1 cellular context compared by ENCODE assay signal in the genomic region with DNA sequence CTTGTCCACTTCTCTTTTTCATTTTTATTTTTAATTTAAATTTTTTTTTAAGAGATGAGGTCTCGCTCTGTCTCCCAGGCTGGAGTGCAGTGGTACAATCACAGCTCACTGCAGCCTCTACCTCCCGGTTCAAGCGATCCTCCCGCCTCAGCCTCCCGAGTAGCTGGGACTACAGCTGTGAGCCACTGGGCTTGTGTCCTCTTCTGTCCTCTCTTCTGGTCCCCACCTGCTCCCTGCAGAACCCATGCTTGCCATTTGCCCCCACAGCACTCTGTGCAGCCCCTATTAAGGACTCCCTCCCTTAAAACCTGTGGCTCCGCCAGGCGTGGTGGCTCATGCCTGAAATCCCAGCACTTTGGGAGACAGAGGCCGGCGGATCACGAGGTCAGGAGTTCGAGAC.
A peak's percentile ranks its signal among the peaks of the same experiment; 100 is the strongest.
TF ChIP-seq lines count a peak whose summit lies in the region.

No MANE protein-coding gene starts in this region.

TF ChIP-seq in GM12878, 131 proteins besides CTCF, POLR2A, EP300 and RAD21 (continued from another document):
- TF ChIP-seq BCLAF1 (IDR thresholded peaks at IDR 0.05) (no peak), TARDBP (IDR thresholded peaks at IDR 0.05; ENCODE audit: borderline replicate concordance) (no peak), CEBPZ (IDR thresholded peaks at IDR 0.05; ENCODE audit: low read depth, low read length) (no peak), MLLT1 (IDR thresholded peaks at IDR 0.05) (peak; percentile 75; the same call in 1 of the 2 replicates), RFX5 (IDR thresholded peaks at IDR 0.05; ENCODE audit: low read depth, low read length) (no peak), JUND (IDR thresholded peaks at IDR 0.05; ENCODE audit: low read depth, low read length) (0 out of 2 replicates have a peak, but pooled peaks have one; percentile 16)
- TF ChIP-seq, protein P1, sequence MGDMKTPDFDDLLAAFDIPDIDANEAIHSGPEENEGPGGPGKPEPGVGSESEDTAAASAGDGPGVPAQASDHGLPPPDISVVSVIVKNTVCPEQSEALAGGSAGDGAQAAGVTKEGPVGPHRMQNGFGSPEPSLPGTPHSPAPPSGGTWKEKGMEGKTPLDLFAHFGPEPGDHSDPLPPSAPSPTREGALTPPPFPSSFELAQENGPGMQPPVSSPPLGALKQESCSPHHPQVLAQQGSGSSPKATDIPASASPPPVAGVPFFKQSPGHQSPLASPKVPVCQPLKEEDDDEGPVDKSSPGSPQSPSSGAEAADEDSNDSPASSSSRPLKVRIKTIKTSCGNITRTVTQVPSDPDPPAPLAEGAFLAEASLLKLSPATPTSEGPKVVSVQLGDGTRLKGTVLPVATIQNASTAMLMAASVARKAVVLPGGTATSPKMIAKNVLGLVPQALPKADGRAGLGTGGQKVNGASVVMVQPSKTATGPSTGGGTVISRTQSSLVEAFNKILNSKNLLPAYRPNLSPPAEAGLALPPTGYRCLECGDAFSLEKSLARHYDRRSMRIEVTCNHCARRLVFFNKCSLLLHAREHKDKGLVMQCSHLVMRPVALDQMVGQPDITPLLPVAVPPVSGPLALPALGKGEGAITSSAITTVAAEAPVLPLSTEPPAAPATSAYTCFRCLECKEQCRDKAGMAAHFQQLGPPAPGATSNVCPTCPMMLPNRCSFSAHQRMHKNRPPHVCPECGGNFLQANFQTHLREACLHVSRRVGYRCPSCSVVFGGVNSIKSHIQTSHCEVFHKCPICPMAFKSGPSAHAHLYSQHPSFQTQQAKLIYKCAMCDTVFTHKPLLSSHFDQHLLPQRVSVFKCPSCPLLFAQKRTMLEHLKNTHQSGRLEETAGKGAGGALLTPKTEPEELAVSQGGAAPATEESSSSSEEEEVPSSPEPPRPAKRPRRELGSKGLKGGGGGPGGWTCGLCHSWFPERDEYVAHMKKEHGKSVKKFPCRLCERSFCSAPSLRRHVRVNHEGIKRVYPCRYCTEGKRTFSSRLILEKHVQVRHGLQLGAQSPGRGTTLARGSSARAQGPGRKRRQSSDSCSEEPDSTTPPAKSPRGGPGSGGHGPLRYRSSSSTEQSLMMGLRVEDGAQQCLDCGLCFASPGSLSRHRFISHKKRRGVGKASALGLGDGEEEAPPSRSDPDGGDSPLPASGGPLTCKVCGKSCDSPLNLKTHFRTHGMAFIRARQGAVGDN (IDR thresholded peaks at IDR 0.05): no peak
TF ChIP-seq in GM12878: peak in this region for 3.
